In the genomic region with DNA sequence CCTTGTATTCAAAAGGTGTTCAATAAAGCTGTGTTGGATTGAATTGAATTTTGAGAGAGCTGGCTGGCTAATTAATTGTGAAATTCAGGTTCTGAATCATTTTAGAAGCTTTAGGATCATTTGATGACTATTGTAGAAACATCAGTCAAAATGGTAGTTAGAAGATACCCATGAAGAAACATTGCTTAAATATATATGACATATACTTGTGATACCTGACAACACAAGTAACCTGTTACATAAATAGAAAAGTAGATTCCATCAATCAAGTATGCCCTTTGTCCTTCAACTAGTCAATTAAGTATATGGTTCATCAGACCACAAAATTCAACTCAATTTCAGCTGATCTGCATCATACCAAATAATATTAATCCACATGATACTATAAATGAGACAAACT, we compare ENCODE assay signal across 8 cellular contexts.
"Had no signal": no experiment of that assay in that cellular context is flagged by ENCODE, and none has a peak within 500 bp of the region (broad histone marks: within the 10 kb centered on the region; RNA-seq: fewer than 3 reads in every experiment).

No MANE protein-coding gene starts in this region.

- H3K4me2 ChIP-seq: KMS-11 had no signal

- DNase-seq: IMR-90, KBM-7, KG1 had no signal

- H3K9ac ChIP-seq: KMS-11 had no signal

- H3K4me3 ChIP-seq: K562 had no signal

- FAIRE-seq: HepG2, HTR-8/SVneo, K562 had no signal

- H3K27ac ChIP-seq: HL-60, KMS-11 had no signal
